Comparison of ENCODE assay signal across 8 cellular contexts in the genomic region with DNA sequence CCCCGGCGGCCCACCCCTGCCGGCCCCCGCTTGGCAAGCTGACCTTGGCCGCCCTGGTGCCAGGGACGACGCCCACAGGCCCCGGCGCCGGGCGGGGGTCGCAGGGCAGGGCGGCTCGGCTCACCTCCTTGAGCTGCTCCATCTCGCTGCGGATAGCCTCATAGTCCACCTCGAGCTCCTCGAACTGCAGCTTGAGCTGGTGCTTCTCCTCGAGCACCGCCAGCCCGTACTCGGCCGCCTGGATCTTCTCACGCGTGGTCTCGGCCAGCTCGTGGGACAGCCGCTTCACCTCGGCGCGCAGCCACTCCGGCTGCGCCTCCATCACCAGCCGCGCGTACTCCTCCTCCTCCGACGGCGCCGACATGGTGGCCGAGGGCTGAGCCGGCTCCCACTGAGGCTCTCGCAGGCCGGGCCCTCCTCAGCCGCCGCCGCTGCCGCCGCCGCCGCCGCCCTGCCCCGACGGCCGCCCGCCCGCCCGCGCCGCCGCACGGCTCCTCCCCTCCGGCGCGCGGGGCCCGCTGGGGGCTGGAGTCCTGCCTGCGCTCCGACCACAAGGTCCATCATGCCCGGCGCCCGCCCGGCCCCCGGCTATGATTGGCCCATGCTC. TPM values are rescaled to one million over a fixed set of nuclear protein-coding genes. Genes with fewer than 3 reads are reported as not detected.
DNase-seq lines count a peak whose midpoint lies in the region; ATAC-seq and FAIRE-seq lines count a peak whose summit lies in the region.

A gene (minus strand): TSS at position 453 of the 607 bp plus-strand sequence. CDS start 89 bp downstream, at position 364.

- peak within 1 kb of the TSS; percentile 85 for H3K27ac Mint-ChIP-seq in activated naive CD8-positive, alpha-beta T cell treated with anti-CD3 and anti-CD28 coated beads, Interleukin-2, amount 50 U/mL, for 24 hours

- DNase-seq in activated naive CD8-positive, alpha-beta T cell treated with anti-CD3 and anti-CD28 coated beads, Interleukin-2, amount 50 U/mL, for 24 hours = no peak
- no peak for DNase-seq in iPS DF 6.9 (ENCODE audit: low read depth, low spot score)
- no peak for DNase-seq in small intestine
- no peak for DNase-seq in SHP77 treated with DMSO at 0.1 percent for 48 hours (lab: John Stamatoyannopoulos, UW)
- DNase-seq in OCI-M2 (lab: John Stamatoyannopoulos, UW; ENCODE audit: unreplicated experiment) = no peak

- H3K36me3 ChIP-seq in iPS DF 6.9 (ENCODE audit: control insufficient read depth, insufficient read depth, low read length) (no peaks in the 10 kb centered on the region), small intestine (ENCODE audit: control insufficient read depth in 2 of 2, insufficient read depth in 2 of 2, low read length in 2 of 2) (no peaks in the 10 kb centered on the region)

- H3K27me3 ChIP-seq in iPS DF 6.9 (ENCODE audit: control insufficient read depth, insufficient read depth, low read length) = no peaks in the 10 kb centered on the region
- H3K27me3 ChIP-seq in small intestine (ENCODE audit: control insufficient read depth in 2 of 2, insufficient read depth in 2 of 2, low read length in 2 of 2) = no peaks in the 10 kb centered on the region

- H3K4me1 Mint-ChIP-seq in activated naive CD8-positive, alpha-beta T cell treated with anti-CD3 and anti-CD28 coated beads, Interleukin-2, amount 50 U/mL, for 24 hours = peaks cover 45% of the 10 kb centered on the region

- peaks cover 2% of the 10 kb centered on the region; the same call in 1 of the 2 replicates for H3K4me1 ChIP-seq in iPS DF 6.9 (ENCODE audit: control insufficient read depth, insufficient read depth, low read length)
- H3K4me1 ChIP-seq in small intestine (ENCODE audit: control insufficient read depth in 2 of 2, insufficient read depth in 1 of 2, low read depth in 1 of 2, low read length in 1 of 2) = peaks cover 0 to 12% of the 10 kb centered on the region in 2 donors

- FAIRE-seq in small intestine (lab: Jason Lieb, UNC) = no peak

- H3K4me3 Mint-ChIP-seq in activated naive CD8-positive, alpha-beta T cell treated with anti-CD3 and anti-CD28 coated beads, Interleukin-2, amount 50 U/mL, for 24 hours = peak within 1 kb of the TSS; percentile 86

- H3K9me3 ChIP-seq in iPS DF 6.9 (ENCODE audit: control insufficient read depth, insufficient read depth, low read length) = no peaks in the 10 kb centered on the region
- H3K9me3 ChIP-seq in small intestine (ENCODE audit: control insufficient read depth, low read depth) = no peaks in the 10 kb centered on the region

- H3K9me3 Mint-ChIP-seq in activated naive CD8-positive, alpha-beta T cell treated with anti-CD3 and anti-CD28 coated beads, Interleukin-2, amount 50 U/mL, for 24 hours = no peaks in the 10 kb centered on the region

- ATAC-seq in GM18870 (IDR thresholded peaks at IDR 0.05; ENCODE audit: unreplicated experiment) = peak; percentile 75
- peak; percentile 95 for ATAC-seq in HG03342 (IDR thresholded peaks at IDR 0.05; ENCODE audit: unreplicated experiment)
- ATAC-seq in activated naive CD8-positive, alpha-beta T cell treated with anti-CD3 and anti-CD28 coated beads, Interleukin-2, amount 50 U/mL, for 24 hours = no peak
- no peak for ATAC-seq in GM19328 (IDR thresholded peaks at IDR 0.05; ENCODE audit: unreplicated experiment)

- H3K27me3 Mint-ChIP-seq in activated naive CD8-positive, alpha-beta T cell treated with anti-CD3 and anti-CD28 coated beads, Interleukin-2, amount 50 U/mL, for 24 hours = no peaks in the 10 kb centered on the region

- H3K4me3 ChIP-seq in iPS DF 6.9 (ENCODE audit: low read length) = peak within 1 kb of the TSS; percentile 94
- peak within 1 kb of the TSS; percentile 77 to 80 for H3K4me3 ChIP-seq in small intestine (ENCODE audit: low read depth in 1 of 2, low read length in 2 of 2)

- no peaks in the 10 kb centered on the region for H3K36me3 Mint-ChIP-seq in activated naive CD8-positive, alpha-beta T cell treated with anti-CD3 and anti-CD28 coated beads, Interleukin-2, amount 50 U/mL, for 24 hours (ENCODE audit: low read depth)

- H3K27ac ChIP-seq in iPS DF 6.9 (ENCODE audit: low read length) = no peak within 1 kb of the TSS
- H3K27ac ChIP-seq in small intestine (ENCODE audit: low read depth in 1 of 2, low read length in 1 of 2) = peak within 1 kb of the TSS; percentile 95 to 98

- WGBS in iPS DF 6.9 (ENCODE audit: insufficient coverage, insufficient read length) = no CpG with 5 or more reads among the region's 74 CpGs
- WGBS in small intestine, 3 donors = 0 to 1% (median 1%) methylated on average over 35 to 74 of the region's 74 CpGs

RNA-seq across cellular contexts. Expression of the gene that starts here (rescaled TPM):
- 1 to 10 TPM in 2 of 3 donors, under 1 TPM in 1; 0.67 to 5.4 (median 1.1) TPM for polyA plus RNA-seq in small intestine

Comparison
In these comparisons a context has a peak if more than half of its experiments do, and no peak if none do; other contexts are left out.
1. ATAC-seq: peak in GM18870 (single experiment) and HG03342 (single experiment); none in activated naive CD8-positive, alpha-beta T cell treated with anti-CD3 and anti-CD28 coated beads, Interleukin-2, amount 50 U/mL, for 24 hours (single experiment) and GM19328 (single experiment).